In genomic region chr5:159650803-159651202, GRCh38 we compare ENCODE assay signal across 25 cellular contexts.
"Had no signal": no experiment of that assay in that cellular context is flagged by ENCODE, and none has a peak within 500 bp of the region (broad histone marks: within the 10 kb centered on the region; RNA-seq: fewer than 3 reads in every experiment).

No MANE protein-coding gene starts in this region.

- H2AFZ ChIP-seq: neural progenitor cell, parathyroid adenoma had no signal

- H3K79me2 ChIP-seq: parathyroid adenoma had no signal

- H3K27me3 ChIP-seq: neural progenitor cell, neutrophil, suprapubic skin, tibial artery, upper lobe of right lung had no signal

- H3K4me2 ChIP-seq: neural progenitor cell had no signal

- H3K36me3 ChIP-seq: neural progenitor cell, neutrophil, suprapubic skin, thoracic aorta, tibial artery, upper lobe of right lung had no signal

- H3K4me1 ChIP-seq: neural progenitor cell, parathyroid adenoma, psoas muscle, suprapubic skin, tibial artery, upper lobe of right lung had no signal

- H3K9ac ChIP-seq: neural progenitor cell, parathyroid adenoma had no signal

- ATAC-seq: left lobe of liver; natural killer cell; psoas muscle; sciatic nerve; stimulated activated naive B cell treated with anti-CD40 and anti-IgM and Interleukin-4, amounts not matched to agents 10 μg/mL and 1 μg/mL and 100 μg/mL, for 72 hours; upper lobe of right lung had no signal

- H3K9me3 ChIP-seq: neutrophil, psoas muscle, suprapubic skin, thoracic aorta, tibial artery, upper lobe of right lung had no signal

- DNase-seq: hypothalamus; immature natural killer cell; mesendoderm; naive B cell; natural killer cell; nephron progenitor cell; occipital lobe; psoas muscle; stimulated activated CD4-positive, alpha-beta T cell treated with anti-CD3 and anti-CD28 coated beads, Interleukin-12 subunit alpha, Interleukin-12 subunit beta, amount 100 ng/mL, for 4 hours; stimulated activated CD4-positive, alpha-beta T cell treated with anti-CD3 and anti-CD28 coated beads, Interleukin-15, amount 100 ng/mL, for 24 hours; stimulated activated CD4-positive, alpha-beta T cell treated with anti-CD3 and anti-CD28 coated beads, Interleukin-2, amount 100 ng/mL, for 24 hours; stimulated activated CD4-positive, alpha-beta T cell treated with anti-CD3 and anti-CD28 coated beads, Interleukin-4, amount 100 ng/mL, for 1 hour; stimulated activated naive B cell treated with anti-CD40 and anti-IgM and Interleukin-4, amounts not matched to agents 10 μg/mL and 1 μg/mL and 100 μg/mL, for 72 hours; tibial artery; trophoblast cell; upper lobe of right lung had no signal

- H3K4me3 ChIP-seq: lung, neural progenitor cell, psoas muscle, skin epidermis, suprapubic skin, thoracic aorta, tibial artery, upper lobe of right lung had no signal

- H3K27ac ChIP-seq: neural progenitor cell, neutrophil, parathyroid adenoma, psoas muscle, skin epidermis, suprapubic skin, thoracic aorta, tibial artery, upper lobe of right lung had no signal
